ENCODE assay signal across 8 cellular contexts in genomic region chr7:32691923-32692815, GRCh38.
DNase-seq lines count a peak whose midpoint lies in the region; ATAC-seq, FAIRE-seq and TF ChIP-seq lines count a peak whose summit lies in the region.
"Not testable (repeated sequence)": the region's sequence is repeated elsewhere in the genome, so short reads cannot be mapped to it uniquely, and the experiment has no call there.

No MANE protein-coding gene starts in this region.

- TF ChIP-seq CTCF in D721Med (IDR thresholded peaks at IDR 0.05; ENCODE audit: insufficient read depth, missing control alignments) (peak; percentile 37), VCaP (conservative IDR thresholded peaks at IDR 0.05) (peak; percentile 32)

- peak; percentile 76 for ATAC-seq in GM19467 (IDR thresholded peaks at IDR 0.05; ENCODE audit: unreplicated experiment)
- ATAC-seq in HG03095 (IDR thresholded peaks at IDR 0.05; ENCODE audit: unreplicated experiment), result peak; percentile 68
- peak; percentile 91 for ATAC-seq in left lobe of liver

- FAIRE-seq in D721Med (lab: Jason Lieb, UNC), result not testable (repeated sequence)

- not testable (repeated sequence) for H3K27ac ChIP-seq in VCaP

- intact Hi-C loops in dendritic cell treated with granulocyte-macrophage colony-stimulating factor and Interleukin-4, amounts not matched to agents 40 ng/mL and 50 ng/mL, for 4 days (cut with micrococcal nuclease), result loop anchor here (5.0 to 10.0 kb wide), 3 partner anchors 200 to 1243 kb away; partner anchors contain the start of genes LSM5 and RP9

- not testable (repeated sequence) for H3K27me3 Mint-ChIP-seq in dendritic cell treated with granulocyte-macrophage colony-stimulating factor and Interleukin-4, amounts not matched to agents 40 ng/mL and 50 ng/mL, for 4 days

- peak overlapping the region; percentile 70 for H3K27ac Mint-ChIP-seq in dendritic cell treated with granulocyte-macrophage colony-stimulating factor and Interleukin-4, amounts not matched to agents 40 ng/mL and 50 ng/mL, for 4 days

- not testable (repeated sequence) for H3K9me3 Mint-ChIP-seq in dendritic cell treated with granulocyte-macrophage colony-stimulating factor and Interleukin-4, amounts not matched to agents 40 ng/mL and 50 ng/mL, for 4 days

- not testable (repeated sequence) for H3K36me3 Mint-ChIP-seq in dendritic cell treated with granulocyte-macrophage colony-stimulating factor and Interleukin-4, amounts not matched to agents 40 ng/mL and 50 ng/mL, for 4 days (ENCODE audit: low read depth)

- not testable (repeated sequence) for DNase-seq in D721Med (ENCODE audit: insufficient read length, low spot score); left lobe of liver (ENCODE audit: low spot score)
- peak; percentile 5 for DNase-seq in NCI-H2227 treated with DMSO at 0.1 percent for 48 hours (lab: John Stamatoyannopoulos, UW)
- peak; percentile 9 for DNase-seq in stimulated activated CD4-positive, alpha-beta T cell treated with anti-CD3 and anti-CD28 coated beads, Interleukin-4, amount 100 ng/mL, for 24 hours

- peaks cover 11% of the 10 kb centered on the region for H3K4me1 Mint-ChIP-seq in dendritic cell treated with granulocyte-macrophage colony-stimulating factor and Interleukin-4, amounts not matched to agents 40 ng/mL and 50 ng/mL, for 4 days (ENCODE audit: low read depth)

- H3K4me3 Mint-ChIP-seq in dendritic cell treated with granulocyte-macrophage colony-stimulating factor and Interleukin-4, amounts not matched to agents 40 ng/mL and 50 ng/mL, for 4 days, result peak overlapping the region; percentile 42
